In the genomic region with DNA sequence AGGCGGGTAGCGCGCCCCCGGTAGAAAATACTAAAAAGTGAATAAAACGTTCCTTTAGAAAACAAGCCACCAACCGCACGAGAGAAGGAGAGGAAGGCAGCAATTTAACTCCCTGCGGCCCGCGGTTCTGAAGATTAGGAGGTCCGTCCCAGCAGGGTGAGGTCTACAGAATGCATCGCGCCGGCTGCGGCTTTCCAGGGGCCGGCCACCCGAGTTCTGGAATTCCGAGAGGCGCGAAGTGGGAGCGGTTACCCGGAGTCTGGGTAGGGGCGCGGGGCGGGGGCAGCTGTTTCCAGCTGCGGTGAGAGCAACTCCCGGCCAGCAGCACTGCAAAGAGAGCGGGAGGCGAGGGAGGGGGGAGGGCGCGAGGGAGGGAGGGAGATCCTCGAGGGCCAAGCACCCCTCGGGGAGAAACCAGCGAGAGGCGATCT, we compare ENCODE assay signal across 9 cellular contexts.
DNase-seq lines count a peak whose midpoint lies in the region; ATAC-seq lines count a peak whose summit lies in the region.
"Had no signal": no experiment of that assay in that cellular context is flagged by ENCODE, and none has a peak within 500 bp of the region (broad histone marks: within the 10 kb centered on the region; RNA-seq: fewer than 3 reads in every experiment).

No MANE protein-coding gene starts in this region.

- DNase-seq in astrocyte of the hippocampus (ENCODE audit: low read depth, low spot score) (peak; percentile 58), NCI-H1105 treated with DMSO at 0.1 percent for 48 hours (lab: John Stamatoyannopoulos, UW) (no peak), NCI-H146 (lab: John Stamatoyannopoulos, UW) (no peak)
- DNase-seq in activated CD4-positive, alpha-beta T cell treated with anti-CD3 and anti-CD28 coated beads for 4 hours: no peak
- DNase-seq: RPMI8226 had no signal

- H3K36me3 ChIP-seq in HUES48 (ENCODE audit: control insufficient read depth, insufficient read depth, low read length) (no peaks in the 10 kb centered on the region), iPS-18a (ENCODE audit: control insufficient read depth, low read depth, low read length) (no peaks in the 10 kb centered on the region), skeletal muscle tissue (ENCODE audit: control insufficient read depth in 3 of 3, insufficient read depth in 3 of 3, low read length in 3 of 3) (no peaks in the 10 kb centered on the region)

- ATAC-seq in HG03045 (IDR thresholded peaks at IDR 0.05; ENCODE audit: unreplicated experiment): no peak

- peaks cover 20% of the 10 kb centered on the region for H3K4me1 ChIP-seq in HUES48 (ENCODE audit: control insufficient read depth, insufficient read depth, low read length)
- H3K4me1 ChIP-seq in iPS-18a (ENCODE audit: control insufficient read depth, low read depth, low read length): peaks cover 14% of the 10 kb centered on the region
- peaks cover 0 to 8% (median 3%) of the 10 kb centered on the region in 3 donors for H3K4me1 ChIP-seq in skeletal muscle tissue (ENCODE audit: control insufficient read depth in 3 of 3, insufficient read depth in 3 of 3, low read length in 3 of 3)

- peaks cover 76% of the 10 kb centered on the region for H3K27me3 ChIP-seq in HUES48 (ENCODE audit: control insufficient read depth, insufficient read depth, low read length)
- peaks cover 55% of the 10 kb centered on the region for H3K27me3 ChIP-seq in iPS-18a (ENCODE audit: control insufficient read depth, insufficient read depth, low read length)
- peaks cover 15 to 22% (median 19%) of the 10 kb centered on the region in 3 donors for H3K27me3 ChIP-seq in skeletal muscle tissue (ENCODE audit: control insufficient read depth in 3 of 3, insufficient read depth in 3 of 3, low read length in 3 of 3)

- H3K9me3 ChIP-seq in HUES48 (ENCODE audit: control insufficient read depth, insufficient read depth, low read length) (no peaks in the 10 kb centered on the region), iPS-18a (ENCODE audit: control insufficient read depth, low read depth, low read length) (no peaks in the 10 kb centered on the region), skeletal muscle tissue (ENCODE audit: control insufficient read depth in 3 of 3, low read length in 3 of 3) (no peaks in the 10 kb centered on the region)

- H3K9ac ChIP-seq in HUES48 (ENCODE audit: low read depth, low read length): no peak overlapping the region
- peak overlapping the region; percentile 16 for H3K9ac ChIP-seq in iPS-18a (ENCODE audit: low read length)
- no peak overlapping the region for H3K9ac ChIP-seq in skeletal muscle tissue (ENCODE audit: low read depth in 1 of 3, low read length in 3 of 3)

- peak overlapping the region; percentile 79 for H3K4me3 ChIP-seq in HUES48 (ENCODE audit: low read depth, low read length)
- H3K4me3 ChIP-seq in iPS-18a (ENCODE audit: low read length): peak overlapping the region; percentile 83
- H3K4me3 ChIP-seq in skeletal muscle tissue (ENCODE audit: low read length in 3 of 3): peak overlapping the region; percentile 56 to 65 (median 62)

- H3K27ac ChIP-seq in HUES48 (ENCODE audit: low read depth, low read length) (no peak overlapping the region), iPS-18a (ENCODE audit: low read length) (no peak overlapping the region), skeletal muscle tissue (ENCODE audit: low read depth, low read length) (no peak overlapping the region)
